ENCODE assay signal across 27 cellular contexts in the genomic region with DNA sequence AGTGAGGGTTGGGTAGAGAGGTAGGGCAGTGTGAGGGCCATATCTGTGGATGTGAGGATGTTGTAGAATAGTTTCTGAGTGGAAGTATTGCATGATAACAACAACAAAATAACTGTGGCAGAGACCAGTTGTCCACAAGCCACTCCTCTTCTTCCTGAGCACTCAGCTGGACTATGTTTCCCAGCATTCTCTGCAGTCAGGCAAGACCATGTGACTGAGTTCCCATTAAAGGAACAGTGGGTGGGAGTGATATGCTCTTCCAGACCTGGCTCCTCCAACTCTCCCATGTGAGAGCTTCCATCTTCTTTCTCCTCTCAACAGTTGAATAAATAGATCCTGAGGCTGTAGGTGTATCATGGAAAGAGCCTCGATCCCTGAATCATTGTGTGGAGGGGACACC.
"Had no signal": no experiment of that assay in that cellular context is flagged by ENCODE, and none has a peak within 500 bp of the region (broad histone marks: within the 10 kb centered on the region; RNA-seq: fewer than 3 reads in every experiment).

No MANE protein-coding gene starts in this region.

- H3K27me3 ChIP-seq: colonic mucosa, foreskin keratinocyte, heart left ventricle, hepatocyte, right atrium auricular region, thyroid gland had no signal

- H3K27ac ChIP-seq: colonic mucosa, esophagus muscularis mucosa, foreskin keratinocyte, gastroesophageal sphincter, hepatocyte, prostate gland, right atrium auricular region, stomach, thyroid gland had no signal

- H3K9me3 Mint-ChIP-seq: mesothelial cell of epicardium, nephron progenitor cell had no signal

- H3K4me3 Mint-ChIP-seq: dendritic cell treated with granulocyte-macrophage colony-stimulating factor and Interleukin-4, amounts not matched to agents 40 ng/mL and 50 ng/mL, for 4 days; memory B cell; mesothelial cell of epicardium; naive thymus-derived CD8-positive, alpha-beta T cell; nephron progenitor cell; stimulated activated effector memory CD8-positive, alpha-beta T cell treated with anti-CD3 and anti-CD28 coated beads, Interleukin-12 subunit alpha, Interleukin-12 subunit beta, amount 100 ng/mL, for 72 hours had no signal

- H3K4me2 ChIP-seq: hepatocyte had no signal

- H3K79me2 ChIP-seq: hepatocyte had no signal

- H3K36me3 Mint-ChIP-seq: memory B cell; mesothelial cell of epicardium; naive thymus-derived CD8-positive, alpha-beta T cell; stimulated activated effector memory CD8-positive, alpha-beta T cell treated with anti-CD3 and anti-CD28 coated beads, Interleukin-12 subunit alpha, Interleukin-12 subunit beta, amount 100 ng/mL, for 72 hours had no signal

- H3K4me1 Mint-ChIP-seq: memory B cell; mesothelial cell of epicardium; naive thymus-derived CD8-positive, alpha-beta T cell; stimulated activated effector memory CD8-positive, alpha-beta T cell treated with anti-CD3 and anti-CD28 coated beads, Interleukin-12 subunit alpha, Interleukin-12 subunit beta, amount 100 ng/mL, for 72 hours had no signal

- H2AFZ ChIP-seq: hepatocyte had no signal

- H3K36me3 ChIP-seq: colonic mucosa, esophagus muscularis mucosa, gastroesophageal sphincter, heart left ventricle, prostate gland, right atrium auricular region, stomach, thyroid gland had no signal

- ATAC-seq: foreskin keratinocyte; gastroesophageal sphincter; left lobe of liver; mucosa of descending colon; naive thymus-derived CD8-positive, alpha-beta T cell; sciatic nerve; stimulated activated effector memory CD8-positive, alpha-beta T cell treated with anti-CD3 and anti-CD28 coated beads, Interleukin-12 subunit alpha, Interleukin-12 subunit beta, amount 100 ng/mL, for 72 hours had no signal

- H3K27ac Mint-ChIP-seq: dendritic cell treated with granulocyte-macrophage colony-stimulating factor and Interleukin-4, amounts not matched to agents 40 ng/mL and 50 ng/mL, for 4 days; memory B cell; mesothelial cell of epicardium; naive thymus-derived CD8-positive, alpha-beta T cell; nephron progenitor cell; stimulated activated effector memory CD8-positive, alpha-beta T cell treated with anti-CD3 and anti-CD28 coated beads, Interleukin-12 subunit alpha, Interleukin-12 subunit beta, amount 100 ng/mL, for 72 hours had no signal

- H3K4me3 ChIP-seq: colonic mucosa, esophagus muscularis mucosa, gastroesophageal sphincter, heart left ventricle, hepatocyte, lung, mucosa of descending colon, prostate gland, right atrium auricular region, stomach, thyroid gland had no signal

- H3K9me3 ChIP-seq: colonic mucosa, heart left ventricle, mucosa of descending colon, prostate gland, right atrium auricular region, thyroid gland had no signal

- H3K4me1 ChIP-seq: colonic mucosa, foreskin keratinocyte, gastroesophageal sphincter, prostate gland had no signal

- DNase-seq: colonic mucosa; effector CD8-positive, alpha-beta T cell; foreskin keratinocyte; heart left ventricle; kidney; mucosa of descending colon; naive thymus-derived CD8-positive, alpha-beta T cell; nephron progenitor cell; nucleus accumbens; stimulated activated CD4-positive, alpha-beta T cell treated with anti-CD3 and anti-CD28 coated beads, Interleukin-2, amount 100 ng/mL, for 24 hours; stimulated activated CD4-positive, alpha-beta T cell treated with anti-CD3 and anti-CD28 coated beads, Interleukin-4, amount 100 ng/mL, for 24 hours; stimulated activated naive CD4-positive, alpha-beta T cell treated with Interleukin-2 at 50 U/mL for 16 hours; stomach; thyroid gland; trophoblast cell had no signal

- H3K27me3 Mint-ChIP-seq: dendritic cell treated with granulocyte-macrophage colony-stimulating factor and Interleukin-4, amounts not matched to agents 40 ng/mL and 50 ng/mL, for 4 days; memory B cell had no signal
